In the genomic region with DNA sequence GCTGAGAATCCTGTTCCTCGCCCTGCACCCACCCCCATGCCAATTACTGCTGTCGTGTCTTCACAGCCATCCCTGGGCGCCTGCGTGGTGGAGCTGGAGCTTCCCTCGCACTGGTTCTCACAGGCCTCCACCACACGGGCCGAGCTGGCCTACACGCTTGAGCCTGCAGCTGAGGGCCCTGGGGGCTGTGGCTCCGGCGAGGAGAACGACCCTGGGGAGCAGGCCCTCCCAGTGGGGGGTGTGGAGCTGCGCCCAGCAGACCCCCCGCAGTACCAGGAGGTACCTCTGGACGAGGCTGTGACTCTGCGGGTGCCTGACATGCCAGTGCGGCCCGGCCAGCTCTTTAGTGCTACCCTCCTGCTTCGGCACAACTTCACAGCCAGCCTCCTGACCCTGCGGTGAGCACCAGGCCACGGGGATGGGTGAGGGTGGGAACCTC, we compare ENCODE assay signal across 30 cellular contexts. TPM values are rescaled to one million over a fixed set of nuclear protein-coding genes. Genes with fewer than 3 reads are reported as not detected.
"Had no signal": no experiment of that assay in that cellular context is flagged by ENCODE, and none has a peak within 500 bp of the region (broad histone marks: within the 10 kb centered on the region; RNA-seq: fewer than 3 reads in every experiment).

No MANE protein-coding gene starts in this region.

- H3K27me3 ChIP-seq: brain microvascular endothelial cell, foreskin keratinocyte had no signal

- DNase-seq: activated B cell treated with CpG ODN at 0.5 μM for 24 hours; activated CD4-positive, alpha-beta T cell treated with anti-CD3 and anti-CD28 coated beads for 48 hours; activated CD4-positive, alpha-beta T cell treated with anti-CD3 and anti-CD28 coated beads, Interleukin-2, amount 50 U/mL, for 1 hour; activated CD4-positive, alpha-beta T cell treated with anti-CD3 and anti-CD28 coated beads, Interleukin-2, amount 50 U/mL, for 48 hours; activated CD8-positive, alpha-beta memory T cell treated with anti-CD3 and anti-CD28 coated beads for 24 hours; activated CD8-positive, alpha-beta T cell treated with anti-CD3 and anti-CD28 coated beads for 36 hours; activated effector memory CD4-positive, alpha-beta T cell treated with Interleukin-2 at 50 U/mL for 16 hours; activated gamma-delta T cell treated with Interleukin-2 at 50 U/mL for 16 hours; activated naive CD4-positive, alpha-beta T cell treated with anti-CD3 and anti-CD28 coated beads, Interleukin-2, amount 50 U/mL, for 16 hours; activated naive CD4-positive, alpha-beta T cell treated with Interleukin-2 at 50 U/mL for 16 hours; activated T-cell treated with anti-CD3 and anti-CD28 coated beads, Interleukin-2, amount 50 U/mL, for 4 hours; brain microvascular endothelial cell; cortex of kidney; dermis blood vessel endothelial cell; effector CD4-positive, alpha-beta T cell; effector memory CD8-positive, alpha-beta T cell; erythroblast; foreskin keratinocyte; T-helper 1 cell; T-helper 17 cell; T1000; WERI-Rb-1 had no signal

- ATAC-seq: activated CD4-positive, CD25-positive, alpha-beta regulatory T cell treated with anti-CD3 and anti-CD28 coated beads, Interleukin-2, amount 50 U/mL, for 24 hours; activated CD8-positive, alpha-beta T cell treated with anti-CD3 and anti-CD28 coated beads for 36 hours; activated T-cell treated with anti-CD3 and anti-CD28 coated beads, Interleukin-2, amount 50 U/mL, for 4 hours; activated T-helper 17 cell treated with anti-CD3 and anti-CD28 coated beads, Interleukin-2, amount 50 U/mL, for 72 hours; effector memory CD8-positive, alpha-beta T cell; foreskin keratinocyte; gastrocnemius medialis; T-helper 17 cell had no signal

- H3K36me3 ChIP-seq: gastrocnemius medialis had no signal

- H3K9me3 ChIP-seq: esophagus muscularis mucosa, gastrocnemius medialis had no signal

- H3K27ac ChIP-seq: brain microvascular endothelial cell, esophagus muscularis mucosa, foreskin keratinocyte, gastrocnemius medialis, WERI-Rb-1 had no signal

- H3K4me3 ChIP-seq: esophagus muscularis mucosa, gastrocnemius medialis had no signal

- H3K27me3 Mint-ChIP-seq: activated naive CD8-positive, alpha-beta T cell had no signal

- H3K27ac Mint-ChIP-seq: activated B cell treated with CpG ODN at 0.5 μM for 24 hours; activated CD8-positive, alpha-beta T cell treated with anti-CD3 and anti-CD28 coated beads for 36 hours; activated naive CD8-positive, alpha-beta T cell; activated T-helper 17 cell treated with anti-CD3 and anti-CD28 coated beads, Interleukin-2, amount 50 U/mL, for 72 hours; effector memory CD8-positive, alpha-beta T cell; T-helper 17 cell; T-helper 2 cell treated with Interferon-gamma antibody and Interleukin-4, amounts not matched to agents 5 μg/mL and 100 μg/mL, for 36 hours had no signal

- H3K36me3 Mint-ChIP-seq: activated naive CD8-positive, alpha-beta T cell had no signal

- H3K9me3 Mint-ChIP-seq: activated B cell treated with CpG ODN at 0.5 μM for 24 hours; activated CD8-positive, alpha-beta T cell treated with anti-CD3 and anti-CD28 coated beads for 36 hours; activated T-cell treated with anti-CD3 and anti-CD28 coated beads, Interleukin-2, amount 50 U/mL, for 4 hours; activated T-helper 17 cell treated with anti-CD3 and anti-CD28 coated beads, Interleukin-2, amount 50 U/mL, for 72 hours; central memory CD8-positive, alpha-beta T cell; effector memory CD8-positive, alpha-beta T cell; T-helper 2 cell treated with Interferon-gamma antibody and Interleukin-4, amounts not matched to agents 5 μg/mL and 100 μg/mL, for 36 hours had no signal

- H3K4me3 Mint-ChIP-seq: activated B cell treated with CpG ODN at 0.5 μM for 24 hours; activated CD8-positive, alpha-beta T cell treated with anti-CD3 and anti-CD28 coated beads for 36 hours; activated naive CD8-positive, alpha-beta T cell; activated T-cell treated with anti-CD3 and anti-CD28 coated beads, Interleukin-2, amount 50 U/mL, for 4 hours; activated T-helper 17 cell treated with anti-CD3 and anti-CD28 coated beads, Interleukin-2, amount 50 U/mL, for 72 hours; central memory CD8-positive, alpha-beta T cell; effector memory CD8-positive, alpha-beta T cell; T-helper 17 cell; T-helper 2 cell treated with Interferon-gamma antibody and Interleukin-4, amounts not matched to agents 5 μg/mL and 100 μg/mL, for 36 hours had no signal

RNA-seq across cellular contexts. Expression of a gene that starts 4.3 kb away (rescaled TPM):
- total RNA-seq: T-helper 17 cell had no signal

RNA-seq across cellular contexts. Expression of a gene that starts 42.9 kb away (rescaled TPM):
- total RNA-seq: bronchial epithelial cell, dermis blood vessel endothelial cell had no signal
